ENCODE assay signal across 8 cellular contexts in the genomic region with DNA sequence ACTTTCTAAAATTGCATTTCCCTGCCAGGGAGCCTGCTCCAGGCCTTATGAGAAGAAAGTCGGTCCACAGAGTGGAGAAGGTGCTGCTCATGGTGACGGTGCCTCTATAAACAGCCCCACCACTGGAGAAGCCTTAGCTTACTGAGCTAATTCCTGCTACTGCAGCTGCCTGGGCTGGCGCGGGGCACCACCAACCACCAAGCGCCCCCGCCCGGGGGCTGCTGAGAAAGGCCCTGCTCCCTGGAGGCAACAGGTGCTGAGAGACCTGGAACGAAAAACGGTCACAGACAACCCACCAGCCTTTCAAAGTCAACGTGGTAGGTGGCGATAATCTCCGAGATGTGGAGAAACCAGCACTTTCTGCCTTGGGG. TPM values are rescaled to one million over a fixed set of nuclear protein-coding genes. Genes with fewer than 3 reads are reported as not detected.
DNase-seq lines count a peak whose midpoint lies in the region; ATAC-seq and TF ChIP-seq lines count a peak whose summit lies in the region.

No MANE protein-coding gene starts in this region.

- peak overlapping the region; percentile 62 for H3K9ac ChIP-seq in endodermal cell (ENCODE audit: extremely low read depth, low read length, poor library complexity, severe bottlenecking)

- H3K4me3 Mint-ChIP-seq in T-helper 17 cell (peak overlapping the region; percentile 99), endodermal cell (peak overlapping the region; percentile 96)

- peak overlapping the region in 8 of 10 donors; percentile 47 to 92 (median 84) for H3K4me3 ChIP-seq in heart right ventricle
- H3K4me3 ChIP-seq in endodermal cell (ENCODE audit: low read length) = peak overlapping the region; percentile 89
- H3K4me3 ChIP-seq in prostate gland = peak overlapping the region; percentile 55 to 60

- H3K27ac Mint-ChIP-seq in T-helper 17 cell = peak overlapping the region; percentile 94
- peak overlapping the region; percentile 89 for H3K27ac Mint-ChIP-seq in endodermal cell

- no peak for TF ChIP-seq POLR2A in prostate gland (IDR thresholded peaks at IDR 0.05)

- H3K36me3 Mint-ChIP-seq in T-helper 17 cell (ENCODE audit: low read depth) (peaks cover 2% of the 10 kb centered on the region), endodermal cell (ENCODE audit: low read depth) (peaks cover 23% of the 10 kb centered on the region)

- intact Hi-C loops in heart right ventricle (cut with DNase I) (no loop called here), cardiac septum (cut with DNase I) (no loop called here), prostate gland (cut with DNase I) (no loop called here)

- TF ChIP-seq CTCF in heart right ventricle (IDR thresholded peaks at IDR 0.05) (no peak), endodermal cell (conservative IDR thresholded peaks at IDR 0.05) (peak; percentile 31), prostate gland (IDR thresholded peaks at IDR 0.05) (no peak)

- peaks cover 8 to 65% (median 47%) of the 10 kb centered on the region in 9 donors for H3K4me1 ChIP-seq in heart right ventricle
- H3K4me1 ChIP-seq in endodermal cell (ENCODE audit: control insufficient read depth, insufficient read depth, low read length) = peaks cover 9% of the 10 kb centered on the region
- no peaks in the 10 kb centered on the region for H3K4me1 ChIP-seq in prostate gland (replicated peaks)

- ATAC-seq in heart right ventricle = no peak
- ATAC-seq in T-helper 17 cell = no peak
- no peak for ATAC-seq in HG03108 (IDR thresholded peaks at IDR 0.05; ENCODE audit: unreplicated experiment)
- no peak for ATAC-seq in HG03159 (IDR thresholded peaks at IDR 0.05; ENCODE audit: unreplicated experiment)

- WGBS in heart right ventricle, 2 donors = 15 to 27% methylated on average over 12 of the region's 12 CpGs
- 17% methylated on average over 7 of the region's 12 CpGs; no CpG with 5 or more reads in 1 of the 2 experiments for WGBS in endodermal cell (ENCODE audit: insufficient coverage in 1 of 2, insufficient read length in 1 of 2), 2 experiments
- 0% methylated on average over 1 of the region's 12 CpGs for WGBS in prostate gland

- peak overlapping the region in 6 of 10 donors; percentile 64 to 100 (median 96) for H3K27ac ChIP-seq in heart right ventricle
- H3K27ac ChIP-seq in endodermal cell (ENCODE audit: low read depth, low read length) = no peak overlapping the region
- peak overlapping the region; percentile 98 for H3K27ac ChIP-seq in prostate gland

- H3K9me3 ChIP-seq in heart right ventricle = no peaks in the 10 kb centered on the region
- no peaks in the 10 kb centered on the region for H3K9me3 ChIP-seq in T-helper 17 cell (ENCODE audit: control insufficient read depth, low read length, poor library complexity, severe bottlenecking)
- no peaks in the 10 kb centered on the region for H3K9me3 ChIP-seq in endodermal cell (ENCODE audit: control insufficient read depth, low read length)
- no peaks in the 10 kb centered on the region for H3K9me3 ChIP-seq in prostate gland

- H3K36me3 ChIP-seq in heart right ventricle (peaks cover 0 to 9% (median 0%) of the 10 kb centered on the region in 9 donors), endodermal cell (ENCODE audit: control insufficient read depth, insufficient read depth, low read length) (peaks cover 13% of the 10 kb centered on the region), prostate gland (no peaks in the 10 kb centered on the region)

- H3K27me3 ChIP-seq in heart right ventricle (peaks cover 0 to 15% (median 0%) of the 10 kb centered on the region in 7 donors), endodermal cell (ENCODE audit: control insufficient read depth, insufficient read depth, low read length, poor library complexity, severe bottlenecking) (no peaks in the 10 kb centered on the region), prostate gland (replicated peaks; ENCODE audit: insufficient read depth) (no peaks in the 10 kb centered on the region)

- H3K27me3 Mint-ChIP-seq in T-helper 17 cell (no peaks in the 10 kb centered on the region), endodermal cell (ENCODE audit: insufficient read depth) (no peaks in the 10 kb centered on the region)

- H3K4me1 Mint-ChIP-seq in T-helper 17 cell (peaks cover 15% of the 10 kb centered on the region), endodermal cell (peaks cover 38% of the 10 kb centered on the region)

- no peak for DNase-seq in heart right ventricle
- no peak for DNase-seq in cardiac septum (ENCODE audit: low spot score)
- peak in 1 of 3 donors; percentile 32 for DNase-seq in T-helper 17 cell
- no peak for DNase-seq in endodermal cell
- DNase-seq in prostate gland (ENCODE audit: low spot score) = no peak
- DNase-seq in superior temporal gyrus (ENCODE audit: extremely low spot score) = no peak

- no peaks in the 10 kb centered on the region for H3K9me3 Mint-ChIP-seq in endodermal cell

RNA-seq across cellular contexts. Expression of a gene that starts 2.9 kb away (rescaled TPM):
- total RNA-seq in heart right ventricle (10 to 100 TPM; 26.5 to 41.6 (median 31.7) TPM), cardiac septum (39.5 TPM), T-helper 17 cell (10 to 100 TPM; 65.7 to 65.8 TPM), endodermal cell (100 to 1,000 TPM in 1 of 2 donors, 10 to 100 TPM in 1; 93.4 to 112 TPM), prostate gland (100 to 1,000 TPM in 1 of 2 donors, 10 to 100 TPM in 1; 67.7 to 115 TPM)
- 10 to 100 TPM; 12.3 to 13.9 TPM for polyA plus RNA-seq in heart right ventricle
- polyA plus RNA-seq in endodermal cell (2013, experiment 1 of 2) = 60.4 TPM
- 63.4 TPM for polyA plus RNA-seq in endodermal cell (2013, experiment 2 of 2)

RNA-seq across cellular contexts. Expression of a gene that starts 3.8 kb away (rescaled TPM):
- total RNA-seq in heart right ventricle (10 to 100 TPM in 3 of 10 donors, 1 to 10 TPM in 7; 4.8 to 13.2 (median 8.0) TPM), cardiac septum (10.6 TPM), T-helper 17 cell (1 to 10 TPM; 2.4 to 3.0 TPM), endodermal cell (1 to 10 TPM; 4.8 to 8.1 TPM), prostate gland (10 to 100 TPM; 16.9 to 18.2 TPM)
- polyA plus RNA-seq in heart right ventricle = 1 to 10 TPM; 3.4 to 7.2 TPM
- 4.8 TPM for polyA plus RNA-seq in endodermal cell (2013, experiment 1 of 2)
- 5.3 TPM for polyA plus RNA-seq in endodermal cell (2013, experiment 2 of 2)

RNA-seq across cellular contexts. Expression of a gene that starts 24.3 kb away (rescaled TPM):
- total RNA-seq in heart right ventricle (10 to 100 TPM in 4 of 10 donors, 1 to 10 TPM in 6; 7.0 to 17.0 (median 9.6) TPM), cardiac septum (8.6 TPM), T-helper 17 cell (10 to 100 TPM in 1 of 2 donors, 1 to 10 TPM in 1; 8.8 to 11.5 TPM), endodermal cell (10 to 100 TPM; 12.0 to 17.5 TPM), prostate gland (1 to 10 TPM; 2.4 to 4.4 TPM)
- 10 to 100 TPM in 1 of 2 donors, 1 to 10 TPM in 1; 6.0 to 16.6 TPM for polyA plus RNA-seq in heart right ventricle
- 9.5 TPM for polyA plus RNA-seq in endodermal cell (2013, experiment 1 of 2)
- polyA plus RNA-seq in endodermal cell (2013, experiment 2 of 2) = 7.5 TPM

RNA-seq across cellular contexts. Expression of a gene that starts 33.9 kb away (rescaled TPM):
- 10 to 100 TPM; 46.9 to 88.9 (median 54.5) TPM for total RNA-seq in heart right ventricle
- polyA plus RNA-seq in heart right ventricle = 100 to 1,000 TPM; 151 to 228 TPM
- 87.2 TPM for total RNA-seq in cardiac septum
- total RNA-seq in T-helper 17 cell = 10 to 100 TPM; 42.8 to 48.5 TPM
- total RNA-seq in endodermal cell = 10 to 100 TPM; 91.6 to 99.3 TPM
- 99.4 TPM for polyA plus RNA-seq in endodermal cell (2013, experiment 1 of 2)
- 86.3 TPM for polyA plus RNA-seq in endodermal cell (2013, experiment 2 of 2)
- 10 to 100 TPM; 47.5 to 64.9 TPM for total RNA-seq in prostate gland

RNA-seq across cellular contexts. Expression of a gene that starts 42.7 kb away (rescaled TPM):
- total RNA-seq in heart right ventricle (10 to 100 TPM in 4 of 10 donors, 1 to 10 TPM in 6; 5.5 to 25.3 (median 8.2) TPM), cardiac septum (22.9 TPM), T-helper 17 cell (100 to 1,000 TPM; 374 to 404 TPM), endodermal cell (10 to 100 TPM; 56.0 to 65.0 TPM), prostate gland (10 to 100 TPM; 11.9 to 41.1 TPM)
- polyA plus RNA-seq in heart right ventricle = 10 to 100 TPM; 19.1 to 65.5 TPM
- polyA plus RNA-seq in endodermal cell (2013, experiment 1 of 2) = 10.5 TPM
- 10.0 TPM for polyA plus RNA-seq in endodermal cell (2013, experiment 2 of 2)
